In the genomic region with DNA sequence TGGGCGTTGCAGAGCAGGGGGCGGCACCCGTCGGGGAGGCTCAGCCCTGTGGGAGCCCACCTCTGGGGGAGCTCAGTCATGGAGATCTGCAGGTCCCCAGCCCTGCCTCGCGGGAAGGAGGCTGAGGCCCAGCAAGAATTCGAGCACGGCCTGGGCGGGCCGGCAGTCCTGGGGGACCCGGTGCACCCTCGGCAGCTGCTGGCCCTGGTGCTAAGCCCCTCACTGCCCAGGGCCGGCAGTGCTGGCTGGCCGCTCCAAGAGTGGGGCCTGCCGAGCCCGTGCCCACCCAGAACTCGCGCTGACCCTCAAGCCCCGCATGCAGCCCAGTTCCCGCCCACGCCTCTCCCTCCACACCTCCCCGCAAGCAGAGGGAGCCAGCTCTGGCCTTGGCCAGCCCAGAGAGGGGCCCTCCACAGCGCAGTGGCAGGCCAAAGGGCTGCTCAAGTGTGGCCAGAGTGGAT, we compare ENCODE assay signal across 18 cellular contexts.
"Had no signal": no experiment of that assay in that cellular context is flagged by ENCODE, and none has a peak within 500 bp of the region (broad histone marks: within the 10 kb centered on the region; RNA-seq: fewer than 3 reads in every experiment).

No MANE protein-coding gene starts in this region.

- H3K9me3 ChIP-seq: ovary had no signal

- H3K27ac Mint-ChIP-seq: naive thymus-derived CD4-positive, alpha-beta T cell; progenitor cell of endocrine pancreas; stimulated activated naive B cell treated with anti-CD40 and anti-IgM and Interleukin-4, amounts not matched to agents 10 μg/mL and 1 μg/mL and 100 μg/mL, for 72 hours had no signal

- H3K4me1 ChIP-seq: heart left ventricle, left lung had no signal

- H3K27me3 ChIP-seq: heart left ventricle, left lung had no signal

- H3K4me3 ChIP-seq: coronary artery, heart left ventricle, left lung, ovary had no signal

- ATAC-seq: esophagus mucosa; heart left ventricle; left lung; naive thymus-derived CD4-positive, alpha-beta T cell; sciatic nerve; stimulated activated naive B cell treated with anti-CD40 and anti-IgM and Interleukin-4, amounts not matched to agents 10 μg/mL and 1 μg/mL and 100 μg/mL, for 72 hours had no signal

- DNase-seq: effector CD8-positive, alpha-beta T cell; hippocampal formation; mesendoderm; naive thymus-derived CD4-positive, alpha-beta T cell; stimulated activated CD4-positive, alpha-beta T cell treated with anti-CD3 and anti-CD28 coated beads, Interleukin-2, amount 100 ng/mL, for 24 hours; stimulated activated CD4-positive, alpha-beta T cell treated with anti-CD3 and anti-CD28 coated beads, Interleukin-4, amount 100 ng/mL, for 4 hours; stimulated activated naive B cell treated with anti-CD40 and anti-IgM and Interleukin-4, amounts not matched to agents 10 μg/mL and 1 μg/mL and 100 μg/mL, for 72 hours; trophoblast cell had no signal

- H3K27me3 Mint-ChIP-seq: progenitor cell of endocrine pancreas had no signal

- H3K27ac ChIP-seq: coronary artery, heart left ventricle, left lung, ovary had no signal

- H3K36me3 ChIP-seq: heart left ventricle, left lung, ovary had no signal

- H3K4me1 Mint-ChIP-seq: naive thymus-derived CD4-positive, alpha-beta T cell; stimulated activated naive B cell treated with anti-CD40 and anti-IgM and Interleukin-4, amounts not matched to agents 10 μg/mL and 1 μg/mL and 100 μg/mL, for 72 hours had no signal

- FAIRE-seq: frontal cortex, islet of Langerhans, urothelium cell line had no signal

- H3K4me3 Mint-ChIP-seq: naive thymus-derived CD4-positive, alpha-beta T cell; stimulated activated naive B cell treated with anti-CD40 and anti-IgM and Interleukin-4, amounts not matched to agents 10 μg/mL and 1 μg/mL and 100 μg/mL, for 72 hours had no signal
